Comparison of ENCODE assay signal across 14 cellular contexts in genomic region chr5:150022681-150023080, GRCh38. TPM values are rescaled to one million over a fixed set of nuclear protein-coding genes. Genes with fewer than 3 reads are reported as not detected.
DNase-seq lines count a peak whose midpoint lies in the region; ATAC-seq and TF ChIP-seq lines count a peak whose summit lies in the region.
"Had no signal": no experiment of that assay in that cellular context is flagged by ENCODE, and none has a peak within 500 bp of the region (broad histone marks: within the 10 kb centered on the region; RNA-seq: fewer than 3 reads in every experiment).

No MANE protein-coding gene starts in this region.

- H3K27me3 Mint-ChIP-seq in activated T-helper 17 cell treated with anti-CD3 and anti-CD28 coated beads, Interleukin-2, amount 50 U/mL, for 72 hours, result no peaks in the 10 kb centered on the region
- H3K27me3 Mint-ChIP-seq: stimulated activated memory B cell treated with anti-CD40 and anti-IgM and Interleukin-4, amounts not matched to agents 10 μg/mL and 1 μg/mL and 100 μg/mL, for 72 hours had no signal

- peak overlapping the region; percentile 74 for H3K27ac Mint-ChIP-seq in activated T-helper 17 cell treated with anti-CD3 and anti-CD28 coated beads, Interleukin-2, amount 50 U/mL, for 72 hours
- H3K27ac Mint-ChIP-seq: stimulated activated memory B cell treated with anti-CD40 and anti-IgM and Interleukin-4, amounts not matched to agents 10 μg/mL and 1 μg/mL and 100 μg/mL, for 72 hours had no signal

- H3K4me1 ChIP-seq in HUES48 (ENCODE audit: control insufficient read depth, insufficient read depth, low read length) (peaks cover 18% of the 10 kb centered on the region), right atrium auricular region (peaks cover 0 to 42% of the 10 kb centered on the region in 2 donors), subcutaneous abdominal adipose tissue (ENCODE audit: control insufficient read depth in 5 of 5, insufficient read depth in 5 of 5, low read length in 5 of 5) (peaks cover 0 to 43% (median 0%) of the 10 kb centered on the region in 5 donors)

- TF ChIP-seq CTCF in right atrium auricular region (IDR thresholded peaks at IDR 0.05), result no peak

- H3K27me3 ChIP-seq in HUES48 (ENCODE audit: control insufficient read depth, insufficient read depth, low read length) (no peaks in the 10 kb centered on the region), right atrium auricular region (no peaks in the 10 kb centered on the region), subcutaneous abdominal adipose tissue (ENCODE audit: control insufficient read depth in 5 of 5, insufficient read depth in 4 of 5, low read length in 5 of 5) (no peaks in the 10 kb centered on the region)
- H3K27me3 ChIP-seq: neutrophil had no signal

- H3K36me3 Mint-ChIP-seq in activated T-helper 17 cell treated with anti-CD3 and anti-CD28 coated beads, Interleukin-2, amount 50 U/mL, for 72 hours (ENCODE audit: low read depth), result peaks cover 99% of the 10 kb centered on the region

- H3K27ac ChIP-seq in HUES48 (ENCODE audit: low read depth, low read length) (peak overlapping the region; percentile 93), right atrium auricular region (peak overlapping the region; percentile 19 to 58), subcutaneous abdominal adipose tissue (ENCODE audit: low read depth, low read length) (peak overlapping the region; percentile 74)
- H3K27ac ChIP-seq: neutrophil had no signal

- H3K4me3 ChIP-seq in HUES48 (ENCODE audit: low read depth, low read length) (no peak overlapping the region), right atrium auricular region (no peak overlapping the region), subcutaneous abdominal adipose tissue (ENCODE audit: low read depth in 1 of 5, low read length in 5 of 5) (no peak overlapping the region)

- no peak for DNase-seq in right atrium auricular region (ENCODE audit: low spot score)
- no peak for DNase-seq in NCI-H128 (lab: John Stamatoyannopoulos, UW; ENCODE audit: unreplicated experiment)
- no peak for DNase-seq in RKO (ENCODE audit: low spot score)
- DNase-seq in UCSD-AML1 (lab: John Stamatoyannopoulos, UW; ENCODE audit: unreplicated experiment), result no peak
- DNase-seq: activated T-cell treated with anti-CD3 and anti-CD28 coated beads, Interleukin-2, amount 50 U/mL, for 72 hours; central memory CD4-positive, alpha-beta T cell; NCI-H1048; NCI-H524 treated with DMSO at 0.1 percent for 48 hours; stimulated activated CD4-positive, alpha-beta T cell treated with anti-CD3 and anti-CD28 coated beads, Interleukin-2, amount 100 ng/mL, for 24 hours had no signal

- no peak for ATAC-seq in activated T-helper 17 cell treated with anti-CD3 and anti-CD28 coated beads, Interleukin-2, amount 50 U/mL, for 72 hours (replicated peaks)
- ATAC-seq: activated T-cell treated with anti-CD3 and anti-CD28 coated beads, Interleukin-2, amount 50 U/mL, for 72 hours; stimulated activated memory B cell treated with anti-CD40 and anti-IgM and Interleukin-4, amounts not matched to agents 10 μg/mL and 1 μg/mL and 100 μg/mL, for 72 hours had no signal

- H3K4me3 Mint-ChIP-seq in activated T-helper 17 cell treated with anti-CD3 and anti-CD28 coated beads, Interleukin-2, amount 50 U/mL, for 72 hours, result no peak overlapping the region
- H3K4me3 Mint-ChIP-seq: activated T-cell treated with anti-CD3 and anti-CD28 coated beads, Interleukin-2, amount 50 U/mL, for 72 hours; stimulated activated memory B cell treated with anti-CD40 and anti-IgM and Interleukin-4, amounts not matched to agents 10 μg/mL and 1 μg/mL and 100 μg/mL, for 72 hours had no signal

- H3K9ac ChIP-seq in HUES48 (ENCODE audit: low read depth, low read length) (no peak overlapping the region), subcutaneous abdominal adipose tissue (ENCODE audit: low read length in 5 of 5) (no peak overlapping the region)

- H3K9me3 ChIP-seq in HUES48 (ENCODE audit: control insufficient read depth, insufficient read depth, low read length) (no peaks in the 10 kb centered on the region), right atrium auricular region (no peaks in the 10 kb centered on the region), subcutaneous abdominal adipose tissue (ENCODE audit: control insufficient read depth in 5 of 5, low read length in 5 of 5) (no peaks in the 10 kb centered on the region)
- H3K9me3 ChIP-seq: neutrophil had no signal

- H3K36me3 ChIP-seq in HUES48 (ENCODE audit: control insufficient read depth, insufficient read depth, low read length) (peaks cover 95% of the 10 kb centered on the region), right atrium auricular region (peaks cover 79% of the 10 kb centered on the region), subcutaneous abdominal adipose tissue (ENCODE audit: control insufficient read depth in 5 of 5, insufficient read depth in 5 of 5, low read length in 5 of 5) (peaks cover 57 to 91% (median 76%) of the 10 kb centered on the region in 5 donors)

- H3K9me3 Mint-ChIP-seq in activated T-helper 17 cell treated with anti-CD3 and anti-CD28 coated beads, Interleukin-2, amount 50 U/mL, for 72 hours, result no peaks in the 10 kb centered on the region
- H3K9me3 Mint-ChIP-seq: activated T-cell treated with anti-CD3 and anti-CD28 coated beads, Interleukin-2, amount 50 U/mL, for 72 hours; stimulated activated memory B cell treated with anti-CD40 and anti-IgM and Interleukin-4, amounts not matched to agents 10 μg/mL and 1 μg/mL and 100 μg/mL, for 72 hours had no signal

- peaks cover 6% of the 10 kb centered on the region for H3K4me1 Mint-ChIP-seq in activated T-helper 17 cell treated with anti-CD3 and anti-CD28 coated beads, Interleukin-2, amount 50 U/mL, for 72 hours

RNA-seq across cellular contexts. Expression of gene HMGXB3, which starts 22.1 kb away (rescaled TPM):
- total RNA-seq in activated T-helper 17 cell treated with anti-CD3 and anti-CD28 coated beads, Interleukin-2, amount 50 U/mL, for 72 hours, result 10 to 100 TPM; 28.2 to 42.6 TPM
- total RNA-seq in right atrium auricular region, result 10 to 100 TPM; 18.4 to 21.1 TPM

RNA-seq across cellular contexts. Expression of gene TIGD6, which starts 22.2 kb away (rescaled TPM):
- total RNA-seq in activated T-helper 17 cell treated with anti-CD3 and anti-CD28 coated beads, Interleukin-2, amount 50 U/mL, for 72 hours, result 1 to 10 TPM; 2.4 to 3.3 TPM
- total RNA-seq in right atrium auricular region, result 1 to 10 TPM; 1.6 to 2.3 TPM

Comparison
In these comparisons a context has a peak if more than half of its experiments do, and no peak if none do; other contexts are left out.
1. H3K27ac ChIP-seq: peak in every context shown above with its lines; median percentile 93 in HUES48; 74 in subcutaneous abdominal adipose tissue; 38 in right atrium auricular region.